Comparison of ENCODE assay signal across 27 cellular contexts in genomic region chr14:78972440-78972839, GRCh38.
"Had no signal": no experiment of that assay in that cellular context is flagged by ENCODE, and none has a peak within 500 bp of the region (broad histone marks: within the 10 kb centered on the region; RNA-seq: fewer than 3 reads in every experiment).

No MANE protein-coding gene starts in this region.

- ATAC-seq: activated CD4-positive, alpha-beta T cell treated with anti-CD3 and anti-CD28 coated beads for 36 hours; activated CD8-positive, alpha-beta memory T cell treated with anti-CD3 and anti-CD28 coated beads, Interleukin-2, amount 10 ng/mL, durations not matched to agents 7 days and 5 days; activated CD8-positive, alpha-beta T cell treated with anti-CD3 and anti-CD28 coated beads, Interleukin-2, amount 10 ng/mL, durations not matched to agents 7 days and 5 days; activated naive CD4-positive, alpha-beta T cell treated with anti-CD3 and anti-CD28 coated beads, Interleukin-2, amount 50 U/mL, for 72 hours; heart left ventricle had no signal

- H3K9me3 ChIP-seq: ascending aorta, breast epithelium, colonic mucosa, esophagus squamous epithelium, heart left ventricle had no signal

- H3K27ac ChIP-seq: ascending aorta, breast epithelium, cardiac muscle cell, colonic mucosa, epithelial cell of prostate, esophagus squamous epithelium, heart left ventricle had no signal

- H3K4me1 ChIP-seq: breast epithelium, colonic mucosa had no signal

- H3K36me3 ChIP-seq: ascending aorta, breast epithelium, cardiac muscle cell, colonic mucosa, esophagus squamous epithelium, heart left ventricle had no signal

- H3K4me3 ChIP-seq: ascending aorta, breast epithelium, cardiac muscle cell, colonic mucosa, esophagus squamous epithelium, heart left ventricle had no signal

- DNase-seq: activated CD4-positive, alpha-beta memory T cell treated with anti-CD3 and anti-CD28 coated beads for 36 hours; activated CD4-positive, alpha-beta T cell treated with anti-CD3 and anti-CD28 coated beads for 36 hours; activated CD4-positive, alpha-beta T cell treated with anti-CD3 and anti-CD28 coated beads, Interleukin-2, amount 10 ng/mL, durations not matched to agents 24 days and 14 days; activated CD4-positive, CD25-positive, alpha-beta regulatory T cell; activated CD4-positive, CD25-positive, alpha-beta regulatory T cell treated with anti-CD3 and anti-CD28 coated beads, Interleukin-2, amount 50 U/mL, for 72 hours; activated CD8-positive, alpha-beta memory T cell treated with anti-CD3 and anti-CD28 coated beads, Interleukin-2, amount 10 ng/mL, durations not matched to agents 7 days and 5 days; activated CD8-positive, alpha-beta memory T cell treated with anti-CD3 and anti-CD28 coated beads, Interleukin-2, amount 50 U/mL, for 4 hours; activated CD8-positive, alpha-beta T cell treated with anti-CD3 and anti-CD28 coated beads, Interleukin-2, amount 10 ng/mL, durations not matched to agents 7 days and 5 days; activated effector memory CD4-positive, alpha-beta T cell treated with anti-CD3 and anti-CD28 coated beads, Interleukin-2, amount 50 U/mL, for 16 hours; activated naive CD4-positive, alpha-beta T cell treated with anti-CD3 and anti-CD28 coated beads, Interleukin-2, amount 10 ng/mL, durations not matched to agents 7 days and 5 days; activated naive CD8-positive, alpha-beta T cell treated with anti-CD3 and anti-CD28 coated beads, Interleukin-2, amount 10 ng/mL, durations not matched to agents 7 days and 5 days; activated T-cell treated with anti-CD3 and anti-CD28 coated beads, Interleukin-2, amount 50 U/mL, for 1 hour; activated T-cell treated with anti-CD3 and anti-CD28 coated beads, Interleukin-2, amount 50 U/mL, for 48 hours; central memory CD4-positive, alpha-beta T cell; cerebellar nuclear complex; colonic mucosa; effector CD8-positive, alpha-beta T cell; esophagus squamous epithelium; foreskin melanocyte; glutamatergic neuron; heart left ventricle; T-helper 2 cell had no signal

- H3K27me3 ChIP-seq: ascending aorta, breast epithelium, cardiac muscle cell, colonic mucosa, esophagus squamous epithelium, heart left ventricle had no signal
